Comparison of ENCODE assay signal across 1 cellular context in the genomic region with DNA sequence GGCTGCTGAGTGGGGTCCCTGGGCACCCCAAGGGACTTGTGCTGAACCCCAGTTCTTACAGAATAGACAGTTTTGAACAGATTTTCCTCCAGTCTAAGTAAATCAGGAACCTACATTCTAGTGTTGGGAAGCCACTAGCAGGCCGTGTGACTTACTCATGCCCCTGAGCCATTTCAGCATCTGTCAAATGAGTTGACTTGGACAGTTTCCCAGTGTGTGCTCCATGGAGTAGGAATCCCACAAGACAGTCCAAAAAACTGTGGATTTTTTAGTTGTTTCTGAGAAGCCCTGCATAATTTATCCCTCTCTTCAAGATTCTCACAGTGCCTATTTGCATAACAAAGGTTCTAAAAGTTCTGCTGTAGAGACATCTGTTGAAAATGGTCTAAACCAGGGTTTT.
TF ChIP-seq lines count a peak whose summit lies in the region.

No MANE protein-coding gene starts in this region.

TF ChIP-seq in HepG2, 621 proteins besides CTCF, POLR2A, EP300 and RAD21:
- TF ChIP-seq ISL2 (CRISPR knock-in tag; IDR thresholded peaks at IDR 0.05) (no peak), ZNF501 (CRISPR knock-in tag; IDR thresholded peaks at IDR 0.05) (no peak), ZNF605 (CRISPR knock-in tag; IDR thresholded peaks at IDR 0.05) (no peak), ATF7 (IDR thresholded peaks at IDR 0.05) (no peak), ATF7 (CRISPR knock-in tag; IDR thresholded peaks at IDR 0.05) (no peak), SMAD1 (CRISPR knock-in tag; IDR thresholded peaks at IDR 0.05; ENCODE audit: borderline replicate concordance, low read depth) (no peak), SMARCC2 (IDR thresholded peaks at IDR 0.05) (no peak), ZSCAN20 (CRISPR knock-in tag; IDR thresholded peaks at IDR 0.05; ENCODE audit: borderline replicate concordance) (no peak), JUND (CRISPR knock-in tag; IDR thresholded peaks at IDR 0.05) (no peak), NFE2L2 (IDR thresholded peaks at IDR 0.05; ENCODE audit: low read length) (no peak), RARA (CRISPR knock-in tag; IDR thresholded peaks at IDR 0.05) (no peak)
- TF ChIP-seq, protein P1, sequence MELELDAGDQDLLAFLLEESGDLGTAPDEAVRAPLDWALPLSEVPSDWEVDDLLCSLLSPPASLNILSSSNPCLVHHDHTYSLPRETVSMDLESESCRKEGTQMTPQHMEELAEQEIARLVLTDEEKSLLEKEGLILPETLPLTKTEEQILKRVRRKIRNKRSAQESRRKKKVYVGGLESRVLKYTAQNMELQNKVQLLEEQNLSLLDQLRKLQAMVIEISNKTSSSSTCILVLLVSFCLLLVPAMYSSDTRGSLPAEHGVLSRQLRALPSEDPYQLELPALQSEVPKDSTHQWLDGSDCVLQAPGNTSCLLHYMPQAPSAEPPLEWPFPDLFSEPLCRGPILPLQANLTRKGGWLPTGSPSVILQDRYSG (CRISPR knock-in tag; IDR thresholded peaks at IDR 0.05) = no peak
- TF ChIP-seq, protein P2, sequence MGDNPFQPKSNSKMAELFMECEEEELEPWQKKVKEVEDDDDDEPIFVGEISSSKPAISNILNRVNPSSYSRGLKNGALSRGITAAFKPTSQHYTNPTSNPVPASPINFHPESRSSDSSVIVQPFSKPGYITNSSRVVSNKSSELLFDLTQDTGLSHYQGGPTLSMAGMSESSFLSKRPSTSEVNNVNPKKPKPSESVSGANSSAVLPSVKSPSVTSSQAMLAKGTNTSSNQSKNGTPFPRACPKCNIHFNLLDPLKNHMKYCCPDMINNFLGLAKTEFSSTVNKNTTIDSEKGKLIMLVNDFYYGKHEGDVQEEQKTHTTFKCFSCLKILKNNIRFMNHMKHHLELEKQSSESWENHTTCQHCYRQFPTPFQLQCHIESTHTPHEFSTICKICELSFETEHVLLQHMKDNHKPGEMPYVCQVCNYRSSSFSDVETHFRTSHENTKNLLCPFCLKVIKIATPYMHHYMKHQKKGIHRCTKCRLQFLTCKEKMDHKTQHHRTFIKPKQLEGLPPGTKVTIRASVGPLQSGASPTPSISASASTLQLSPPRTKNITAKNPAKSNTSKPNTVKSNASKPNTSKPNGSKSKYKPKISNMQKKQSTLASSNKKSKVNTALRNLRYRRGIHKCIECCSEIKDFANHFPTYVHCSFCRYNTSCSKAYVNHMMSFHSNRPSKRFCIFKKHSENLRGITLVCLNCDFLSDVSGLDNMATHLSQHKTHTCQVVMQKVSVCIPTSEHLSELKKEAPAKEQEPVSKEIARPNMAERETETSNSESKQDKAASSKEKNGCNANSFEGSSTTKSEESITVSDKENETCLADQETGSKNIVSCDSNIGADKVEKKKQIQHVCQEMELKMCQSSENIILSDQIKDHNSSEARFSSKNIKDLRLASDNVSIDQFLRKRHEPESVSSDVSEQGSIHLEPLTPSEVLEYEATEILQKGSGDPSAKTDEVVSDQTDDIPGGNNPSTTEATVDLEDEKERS (CRISPR knock-in tag; IDR thresholded peaks at IDR 0.05) = no peak
- TF ChIP-seq, protein P3, sequence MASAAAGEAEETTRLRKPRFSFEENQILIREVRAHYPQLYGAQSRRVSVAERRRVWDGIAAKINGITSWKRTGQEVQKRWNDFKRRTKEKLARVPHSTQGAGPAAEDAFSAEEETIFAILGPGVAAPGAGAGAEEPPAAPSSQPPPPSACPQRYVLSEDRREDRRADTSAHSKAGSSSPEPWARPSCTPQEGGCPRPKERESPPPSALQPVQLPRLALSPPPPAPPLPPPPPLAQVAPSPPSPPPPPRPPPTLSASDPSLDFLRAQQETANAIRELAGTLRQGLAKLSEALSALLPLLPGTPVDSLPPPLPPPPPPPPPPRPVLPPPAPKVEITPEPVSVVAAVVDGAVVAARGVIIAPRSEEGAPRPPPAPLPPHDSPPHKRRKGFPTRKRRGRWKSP (CRISPR knock-in tag; IDR thresholded peaks at IDR 0.05) = no peak
- TF ChIP-seq, protein P4, sequence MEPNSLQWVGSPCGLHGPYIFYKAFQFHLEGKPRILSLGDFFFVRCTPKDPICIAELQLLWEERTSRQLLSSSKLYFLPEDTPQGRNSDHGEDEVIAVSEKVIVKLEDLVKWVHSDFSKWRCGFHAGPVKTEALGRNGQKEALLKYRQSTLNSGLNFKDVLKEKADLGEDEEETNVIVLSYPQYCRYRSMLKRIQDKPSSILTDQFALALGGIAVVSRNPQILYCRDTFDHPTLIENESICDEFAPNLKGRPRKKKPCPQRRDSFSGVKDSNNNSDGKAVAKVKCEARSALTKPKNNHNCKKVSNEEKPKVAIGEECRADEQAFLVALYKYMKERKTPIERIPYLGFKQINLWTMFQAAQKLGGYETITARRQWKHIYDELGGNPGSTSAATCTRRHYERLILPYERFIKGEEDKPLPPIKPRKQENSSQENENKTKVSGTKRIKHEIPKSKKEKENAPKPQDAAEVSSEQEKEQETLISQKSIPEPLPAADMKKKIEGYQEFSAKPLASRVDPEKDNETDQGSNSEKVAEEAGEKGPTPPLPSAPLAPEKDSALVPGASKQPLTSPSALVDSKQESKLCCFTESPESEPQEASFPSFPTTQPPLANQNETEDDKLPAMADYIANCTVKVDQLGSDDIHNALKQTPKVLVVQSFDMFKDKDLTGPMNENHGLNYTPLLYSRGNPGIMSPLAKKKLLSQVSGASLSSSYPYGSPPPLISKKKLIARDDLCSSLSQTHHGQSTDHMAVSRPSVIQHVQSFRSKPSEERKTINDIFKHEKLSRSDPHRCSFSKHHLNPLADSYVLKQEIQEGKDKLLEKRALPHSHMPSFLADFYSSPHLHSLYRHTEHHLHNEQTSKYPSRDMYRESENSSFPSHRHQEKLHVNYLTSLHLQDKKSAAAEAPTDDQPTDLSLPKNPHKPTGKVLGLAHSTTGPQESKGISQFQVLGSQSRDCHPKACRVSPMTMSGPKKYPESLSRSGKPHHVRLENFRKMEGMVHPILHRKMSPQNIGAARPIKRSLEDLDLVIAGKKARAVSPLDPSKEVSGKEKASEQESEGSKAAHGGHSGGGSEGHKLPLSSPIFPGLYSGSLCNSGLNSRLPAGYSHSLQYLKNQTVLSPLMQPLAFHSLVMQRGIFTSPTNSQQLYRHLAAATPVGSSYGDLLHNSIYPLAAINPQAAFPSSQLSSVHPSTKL (CRISPR knock-in tag; IDR thresholded peaks at IDR 0.05) = no peak
